Comparison of ENCODE assay signal across 8 cellular contexts in genomic region chrX:38561126-38561868, GRCh38. TPM values are rescaled to one million over a fixed set of nuclear protein-coding genes. Genes with fewer than 3 reads are reported as not detected.
DNase-seq lines count a peak whose midpoint lies in the region; ATAC-seq, FAIRE-seq and TF ChIP-seq lines count a peak whose summit lies in the region.

Gene TSPAN7, plus strand, starts transcription at chrX:38561542. Its CDS starts 5 bp downstream, at chrX:38561547.

- TF ChIP-seq CTCF in BJ (IDR thresholded peaks at IDR 0.05; ENCODE audit: insufficient read depth, low read depth, low read length) (no peak), neural progenitor cell (IDR thresholded peaks at IDR 0.05) (no peak)

- no peak within 1 kb of the TSS for H3K27ac ChIP-seq in neural progenitor cell

- H3K9ac ChIP-seq in neural progenitor cell, result no peak within 1 kb of the TSS

- no peaks in the 10 kb centered on the region for H3K79me2 ChIP-seq in neural progenitor cell (ENCODE audit: low read depth)

- H3K9me3 ChIP-seq in neural progenitor cell (ENCODE audit: low read depth), result no peaks in the 10 kb centered on the region

- peak within 1 kb of the TSS; percentile 94 for H3K4me3 Mint-ChIP-seq in neural progenitor cell
- H3K4me3 Mint-ChIP-seq in stimulated activated naive CD8-positive, alpha-beta T cell treated with anti-CD3 and anti-CD28 coated beads, Interleukin-15, Interleukin-2, amounts not matched to agents 100 ng/mL and 50 ng/mL, for 24 hours, result peak within 1 kb of the TSS; percentile 81

- H2AFZ ChIP-seq in neural progenitor cell (replicated peaks), result peak within 1 kb of the TSS; percentile 89

- CTCF ChIA-PET in BJ (lab: Yijun Ruan, JAX), result no interaction called here

- peaks cover 2% of the 10 kb centered on the region; the same call in 1 of the 2 replicates for H3K27me3 ChIP-seq in BJ (ENCODE audit: control insufficient read depth, insufficient read depth, low read length)
- peaks cover 23% of the 10 kb centered on the region for H3K27me3 ChIP-seq in neural progenitor cell

- H3K36me3 Mint-ChIP-seq in neural progenitor cell, result no peaks in the 10 kb centered on the region
- no peaks in the 10 kb centered on the region for H3K36me3 Mint-ChIP-seq in stimulated activated naive CD8-positive, alpha-beta T cell treated with anti-CD3 and anti-CD28 coated beads, Interleukin-15, Interleukin-2, amounts not matched to agents 100 ng/mL and 50 ng/mL, for 24 hours (ENCODE audit: low read depth)

- H3K36me3 ChIP-seq in BJ (ENCODE audit: control insufficient read depth, insufficient read depth, low read length) (no peaks in the 10 kb centered on the region), neural progenitor cell (no peaks in the 10 kb centered on the region)

- H3K9me3 Mint-ChIP-seq in neural progenitor cell, result peaks cover 4% of the 10 kb centered on the region
- H3K9me3 Mint-ChIP-seq in stimulated activated naive CD8-positive, alpha-beta T cell treated with anti-CD3 and anti-CD28 coated beads, Interleukin-15, Interleukin-2, amounts not matched to agents 100 ng/mL and 50 ng/mL, for 24 hours, result no peaks in the 10 kb centered on the region

- H3K27ac Mint-ChIP-seq in neural progenitor cell, result no peak within 1 kb of the TSS
- no peak within 1 kb of the TSS for H3K27ac Mint-ChIP-seq in stimulated activated naive CD8-positive, alpha-beta T cell treated with anti-CD3 and anti-CD28 coated beads, Interleukin-15, Interleukin-2, amounts not matched to agents 100 ng/mL and 50 ng/mL, for 24 hours

- peaks cover 3% of the 10 kb centered on the region for H3K4me1 Mint-ChIP-seq in neural progenitor cell
- H3K4me1 Mint-ChIP-seq in stimulated activated naive CD8-positive, alpha-beta T cell treated with anti-CD3 and anti-CD28 coated beads, Interleukin-15, Interleukin-2, amounts not matched to agents 100 ng/mL and 50 ng/mL, for 24 hours (ENCODE audit: low read depth), result no peaks in the 10 kb centered on the region

- no peaks in the 10 kb centered on the region for H3F3A ChIP-seq in neural progenitor cell (ENCODE audit: low read depth)

- peak within 1 kb of the TSS; percentile 77 for H3K4me2 ChIP-seq in neural progenitor cell

- H4K20me1 ChIP-seq in neural progenitor cell (ENCODE audit: low read depth), result no peaks in the 10 kb centered on the region

- DNase-seq in BJ (ENCODE audit: low read depth) (no peak), KG1 (lab: John Stamatoyannopoulos, UW) (peak; percentile 14), SHP77 (lab: John Stamatoyannopoulos, UW) (peak; percentile 12 to 69), frontal cortex (ENCODE audit: low spot score in 2 of 2) (peak; percentile 64 to 65), neural progenitor cell (ENCODE audit: low spot score) (peak; percentile 89)
- peak; percentile 45 to 79 (median 58) for DNase-seq in activated naive CD4-positive, alpha-beta T cell (lab: John Stamatoyannopoulos, UW)

- POLR2A ChIA-PET in BJ (lab: Charles Lee), result no interaction called here

- H3K4me3 ChIP-seq in BJ (ENCODE audit: low read depth, low read length) (peak within 1 kb of the TSS; percentile 43), neural progenitor cell (peak within 1 kb of the TSS; percentile 59)

- H3K27me3 Mint-ChIP-seq in neural progenitor cell (ENCODE audit: insufficient read depth, low read depth), result no peaks in the 10 kb centered on the region
- no peaks in the 10 kb centered on the region for H3K27me3 Mint-ChIP-seq in stimulated activated naive CD8-positive, alpha-beta T cell treated with anti-CD3 and anti-CD28 coated beads, Interleukin-15, Interleukin-2, amounts not matched to agents 100 ng/mL and 50 ng/mL, for 24 hours

- no peaks in the 10 kb centered on the region for H3K4me1 ChIP-seq in neural progenitor cell

- no peak for FAIRE-seq in frontal cortex (lab: Jason Lieb, UNC)

- peak; percentile 50 for ATAC-seq in GM19455 (IDR thresholded peaks at IDR 0.05; ENCODE audit: unreplicated experiment)

RNA-seq across cellular contexts. Expression of gene TSPAN7, which starts in this region (rescaled TPM):
- polyA plus RNA-seq in BJ (2011; rRNA removed), result not detected in 2 replicates
- polyA minus RNA-seq in BJ (2011; rRNA and poly(A)+ RNA removed), result not detected in 2 replicates
- total RNA-seq in frontal cortex (60.7 TPM), neural progenitor cell (ENCODE audit: low replicate concordance) (8.6 and 12.7 TPM in 2 replicates)
